Comparison of ENCODE assay signal across 1 cellular context in genomic region chr2:70557171-70557838, GRCh38.
TF ChIP-seq lines count a peak whose summit lies in the region.

No MANE protein-coding gene starts in this region.

TF ChIP-seq in HepG2, 621 proteins besides CTCF, POLR2A, EP300 and RAD21 (continued from another document and continues in another):
- TF ChIP-seq SNAPC4 (CRISPR knock-in tag; IDR thresholded peaks at IDR 0.05) (no peak), FOSL1 (CRISPR knock-in tag; IDR thresholded peaks at IDR 0.05; ENCODE audit: borderline replicate concordance) (no peak), NFKBIZ (CRISPR knock-in tag; IDR thresholded peaks at IDR 0.05) (no peak), KAT7 (CRISPR knock-in tag; IDR thresholded peaks at IDR 0.05; ENCODE audit: borderline replicate concordance) (no peak), REST (IDR thresholded peaks at IDR 0.05; ENCODE audit: borderline replicate concordance in 1 of 2, low read depth in 1 of 2, low read length in 2 of 2) (peak in 1 of 2 experiments; percentile 71; a peak in 2 of 4 replicates), ZNF264 (CRISPR knock-in tag; IDR thresholded peaks at IDR 0.05) (0 out of 2 replicates have a peak, but pooled peaks have one; percentile 47), MIXL1 (CRISPR knock-in tag; IDR thresholded peaks at IDR 0.05) (peak; percentile 43; the same call in 1 of the 2 replicates), ARID4A (CRISPR knock-in tag; IDR thresholded peaks at IDR 0.05; ENCODE audit: borderline replicate concordance) (peak; percentile 72; the same call in 1 of the 2 replicates), YY1 (IDR thresholded peaks at IDR 0.05; ENCODE audit: insufficient read depth, insufficient replicate concordance, low read depth, low read length) (no peak), KDM1A (CRISPR knock-in tag; IDR thresholded peaks at IDR 0.05) (peak; percentile 5; the same call in 1 of the 2 replicates), ZNF605 (CRISPR knock-in tag; IDR thresholded peaks at IDR 0.05) (no peak), MEF2D (CRISPR knock-in tag; IDR thresholded peaks at IDR 0.05) (peak; percentile 66; the same call in 1 of the 2 replicates), ZNF136 (CRISPR knock-in tag; IDR thresholded peaks at IDR 0.05; ENCODE audit: low read depth) (0 out of 2 replicates have a peak, but pooled peaks have one; percentile 69), FUBP1 (CRISPR knock-in tag; IDR thresholded peaks at IDR 0.05; ENCODE audit: borderline replicate concordance) (no peak), HOXA3 (CRISPR knock-in tag; IDR thresholded peaks at IDR 0.05) (peak; percentile 79), ZEB1 (IDR thresholded peaks at IDR 0.05; ENCODE audit: insufficient replicate concordance, low read depth) (peak; percentile 64), ZBTB10 (CRISPR knock-in tag; IDR thresholded peaks at IDR 0.05; ENCODE audit: borderline replicate concordance) (no peak), MEIS1 (CRISPR knock-in tag; IDR thresholded peaks at IDR 0.05; ENCODE audit: borderline replicate concordance) (no peak), SSRP1 (CRISPR knock-in tag; IDR thresholded peaks at IDR 0.05) (0 out of 2 replicates have a peak, but pooled peaks have one; percentile 80), ZMYM4 (CRISPR knock-in tag; IDR thresholded peaks at IDR 0.05) (peak; percentile 78), ZNF234 (CRISPR knock-in tag; conservative IDR thresholded peaks at IDR 0.05) (no peak), NR3C1 (CRISPR knock-in tag; IDR thresholded peaks at IDR 0.05) (no peak), FOXA1 (IDR thresholded peaks at IDR 0.05) (no peak), FOXA1 (CRISPR knock-in tag; IDR thresholded peaks at IDR 0.05) (peak; percentile 90), TCF12 (IDR thresholded peaks at IDR 0.05) (no peak), TCF12 (CRISPR knock-in tag; IDR thresholded peaks at IDR 0.05) (no peak), SAFB2 (CRISPR knock-in tag; IDR thresholded peaks at IDR 0.05; ENCODE audit: borderline replicate concordance, low read depth) (no peak), ZBTB38 (CRISPR knock-in tag; IDR thresholded peaks at IDR 0.05) (no peak), KLF12 (CRISPR knock-in tag; IDR thresholded peaks at IDR 0.05; ENCODE audit: borderline replicate concordance) (no peak), ZNF614 (CRISPR knock-in tag; IDR thresholded peaks at IDR 0.05; ENCODE audit: borderline replicate concordance) (0 out of 2 replicates have a peak, but pooled peaks have one; percentile 36), STAG1 (CRISPR knock-in tag; IDR thresholded peaks at IDR 0.05) (0 out of 2 replicates have a peak, but pooled peaks have one; percentile 3), TEF (CRISPR knock-in tag; IDR thresholded peaks at IDR 0.05) (no peak), ELF3 (CRISPR knock-in tag; IDR thresholded peaks at IDR 0.05) (peak; percentile 35; the same call in 1 of the 2 replicates), FOSL2 (CRISPR knock-in tag; IDR thresholded peaks at IDR 0.05) (0 out of 2 replicates have a peak, but pooled peaks have one; percentile 12), ZNF12 (CRISPR knock-in tag; IDR thresholded peaks at IDR 0.05) (no peak), PAF1 (CRISPR knock-in tag; IDR thresholded peaks at IDR 0.05) (no peak), SNRNP70 (IDR thresholded peaks at IDR 0.05; ENCODE audit: low read depth, low read length) (no peak)
